Comparison of ENCODE assay signal across 9 cellular contexts in genomic region chr3:149771652-149772271, GRCh38. TPM values are rescaled to one million over a fixed set of nuclear protein-coding genes. Genes with fewer than 3 reads are reported as not detected.
DNase-seq lines count a peak whose midpoint lies in the region; ATAC-seq, FAIRE-seq and TF ChIP-seq lines count a peak whose summit lies in the region.
"Had no signal": no experiment of that assay in that cellular context is flagged by ENCODE, and none has a peak within 500 bp of the region (broad histone marks: within the 10 kb centered on the region; RNA-seq: fewer than 3 reads in every experiment).

No MANE protein-coding gene starts in this region.

- no peak overlapping the region for H3K27ac ChIP-seq in suprapubic skin

- ATAC-seq in T-cell (replicated peaks in 1 of 4) = peak in 1 of 4 experiments; percentile 59

- DNase-seq in BE2C (peak; percentile 75), GM18507 (ENCODE audit: extremely low spot score, insufficient read length, low read depth) (peak; percentile 30), M059J (ENCODE audit: low read depth) (peak; percentile 55), T-cell (peak in 18 of 34 experiments; percentile 2 to 25 (median 14)), cerebellum (ENCODE audit: low spot score) (peak; percentile 21), medulla oblongata (ENCODE audit: extremely low spot score) (peak; percentile 54), suprapubic skin (ENCODE audit: low spot score in 2 of 2) (no peak), GF-D8 (lab: John Stamatoyannopoulos, UW) (no peak)

- no peak overlapping the region for H3K4me3 Mint-ChIP-seq in T-cell

- no peaks in the 10 kb centered on the region for H3K9me3 Mint-ChIP-seq in T-cell
- H3K9me3 Mint-ChIP-seq: IgD-negative memory B cell had no signal

- POLR2A ChIA-PET in T-cell (lab: Charles Lee) = no interaction called here

- no peaks in the 10 kb centered on the region for H3K4me1 ChIP-seq in BE2C
- no peaks in the 10 kb centered on the region for H3K4me1 ChIP-seq in suprapubic skin

- H3K36me3 Mint-ChIP-seq in T-cell = no peaks in the 10 kb centered on the region
- H3K36me3 Mint-ChIP-seq: IgD-negative memory B cell had no signal

- no peaks in the 10 kb centered on the region for H3K4me1 Mint-ChIP-seq in T-cell

- TF ChIP-seq POLR2A in suprapubic skin (IDR thresholded peaks at IDR 0.05) = no peak

- peak; percentile 57 for FAIRE-seq in GM18507 (lab: Jason Lieb, UNC)

- H3K27ac Mint-ChIP-seq in T-cell = no peak overlapping the region
- H3K27ac Mint-ChIP-seq: IgD-negative memory B cell had no signal

- H3K27me3 ChIP-seq in BE2C = peaks cover 8% of the 10 kb centered on the region; the same call in 1 of the 2 replicates
- H3K27me3 ChIP-seq in suprapubic skin = no peaks in the 10 kb centered on the region

- 59% methylated on average over 8 of the region's 8 CpGs for WGBS in suprapubic skin

- TF ChIP-seq EP300 in suprapubic skin (IDR thresholded peaks at IDR 0.05) = no peak

- H3K9me3 ChIP-seq in BE2C = no peaks in the 10 kb centered on the region
- H3K9me3 ChIP-seq in suprapubic skin = no peaks in the 10 kb centered on the region

- H3K36me3 ChIP-seq in BE2C = no peaks in the 10 kb centered on the region
- no peaks in the 10 kb centered on the region for H3K36me3 ChIP-seq in suprapubic skin

- CTCF ChIA-PET in T-cell (lab: Charles Lee) = interaction anchor here (0.5 to 2.1 kb wide), 18 partner anchors 10 to 1621 kb away, joined by 3 to 16 read pairs (median 4); partner anchors contain the start of gene COMMD2 (in 1 of the 2)

- H3K4me3 ChIP-seq in BE2C (ENCODE audit: low read depth, low read length) (no peak overlapping the region), suprapubic skin (no peak overlapping the region)

- TF ChIP-seq CTCF in BE2C (IDR thresholded peaks at IDR 0.05; ENCODE audit: low read depth, low read length) (peak; percentile 88), suprapubic skin (IDR thresholded peaks at IDR 0.05) (peak; percentile 45 to 70)

- peaks cover 14 to 21% of the 10 kb centered on the region in 2 donors for H3K27me3 Mint-ChIP-seq in T-cell

RNA-seq across cellular contexts. Expression of gene COMMD2, which starts 19.5 kb away (rescaled TPM):
- polyA plus RNA-seq in BE2C (2012; ENCODE audit: insufficient read depth, insufficient read length, low read depth) = 38.0 TPM
- 31.3 and 64.5 TPM in 2 replicates for total RNA-seq in M059J (2014; rRNA removed; shearing (Covaris generic))
- 10 to 100 TPM; 29.5 to 36.1 (median 33.7) TPM for total RNA-seq in T-cell
- total RNA-seq in cerebellum = 56.2 TPM
- total RNA-seq in suprapubic skin = 10 to 100 TPM; 21.0 to 29.5 (median 25.5) TPM

RNA-seq across cellular contexts. Expression of gene ANKUB1, which starts 20.6 kb away (rescaled TPM):
- not detected for polyA plus RNA-seq in BE2C (2012; ENCODE audit: insufficient read depth, insufficient read length, low read depth)
- total RNA-seq in M059J (2014; rRNA removed; shearing (Covaris generic)) = not detected in 2 replicates
- total RNA-seq in T-cell (not detected), cerebellum (0.36 TPM), suprapubic skin (not detected)
- polyA plus RNA-seq: IgD-negative memory B cell had no signal

RNA-seq across cellular contexts. Expression of gene RNF13, which starts 41.3 kb away (rescaled TPM):
- polyA plus RNA-seq in BE2C (2012; ENCODE audit: insufficient read depth, insufficient read length, low read depth) = 43.8 TPM
- total RNA-seq in M059J (2014; rRNA removed; shearing (Covaris generic)) = 37.3 and 38.2 TPM in 2 replicates
- total RNA-seq in T-cell (10 to 100 TPM; 45.0 to 55.8 (median 54.8) TPM), cerebellum (85.2 TPM), suprapubic skin (10 to 100 TPM; 52.1 to 78.9 (median 73.7) TPM)

Comparison
In these comparisons a context has a peak if more than half of its experiments do, and no peak if none do; other contexts are left out.
1. DNase-seq: peak in BE2C (single experiment), GM18507 (single experiment), M059J (single experiment), T-cell (18 of 34), cerebellum (single experiment) and medulla oblongata (single experiment); none in suprapubic skin (0 of 2) and GF-D8 (single experiment).